Comparison of ENCODE assay signal across 5 cellular contexts in the genomic region with DNA sequence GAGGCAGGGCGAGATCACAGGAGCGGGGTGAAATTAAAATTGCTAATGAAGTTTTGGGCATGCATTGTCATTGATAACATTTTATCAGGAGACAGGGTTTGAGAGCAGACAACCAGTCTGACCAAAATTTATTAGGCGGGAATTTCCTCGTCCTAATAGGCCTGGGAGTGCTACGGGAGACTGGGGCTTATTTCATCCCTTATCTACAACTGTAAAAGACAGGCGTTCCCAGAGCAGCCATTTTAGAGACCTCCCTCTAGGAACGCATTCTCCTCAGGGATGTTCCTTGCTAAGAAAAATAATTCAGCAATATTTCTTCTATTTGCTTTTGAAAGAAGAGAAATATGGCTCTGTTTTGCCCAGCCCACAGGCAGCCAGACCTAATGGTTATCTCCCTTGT. TPM values are rescaled to one million over a fixed set of nuclear protein-coding genes. Genes with fewer than 3 reads are reported as not detected.
"Had no signal": no experiment of that assay in that cellular context is flagged by ENCODE, and none has a peak within 500 bp of the region (broad histone marks: within the 10 kb centered on the region; RNA-seq: fewer than 3 reads in every experiment).

No MANE protein-coding gene starts in this region.

RNA-seq across cellular contexts. Expression of a gene that starts 40.0 kb away (rescaled TPM):
- total RNA-seq: H7, HepG2, HFFc6 had no signal
- polyA plus RNA-seq: GM23248, HepG2, IgD-negative memory B cell had no signal
